ENCODE assay signal across 17 cellular contexts in genomic region chr2:216732334-216732733, GRCh38. TPM values are rescaled to one million over a fixed set of nuclear protein-coding genes. Genes with fewer than 3 reads are reported as not detected.
A peak's percentile ranks its signal among the peaks of the same experiment; 100 is the strongest.
DNase-seq lines count a peak whose midpoint lies in the region; TF ChIP-seq lines count a peak whose summit lies in the region.
"Had no signal": no experiment of that assay in that cellular context is flagged by ENCODE, and none has a peak within 500 bp of the region (broad histone marks: within the 10 kb centered on the region; RNA-seq: fewer than 3 reads in every experiment).

No MANE protein-coding gene starts in this region.

- H3K9me3 Mint-ChIP-seq in H9, result no peaks in the 10 kb centered on the region
- no peaks in the 10 kb centered on the region for H3K9me3 Mint-ChIP-seq in nephron

- H3K4me2 ChIP-seq in H9 (ENCODE audit: insufficient read depth, insufficient read length, low read length), result no peak overlapping the region
- H3K4me2 ChIP-seq: PC-9 had no signal

- DNase-seq in COR-L47 (lab: John Stamatoyannopoulos, UW), result peak; percentile 18
- DNase-seq in H9, result peak; percentile 32
- peak; percentile 10 for DNase-seq in NCI-H774 (lab: John Stamatoyannopoulos, UW)
- DNase-seq in amniotic stem cell (lab: John Stamatoyannopoulos, UW), result no peak
- DNase-seq in Kasumi-1 (lab: John Stamatoyannopoulos, UW), result no peak
- no peak for DNase-seq in NK-92 (lab: John Stamatoyannopoulos, UW; ENCODE audit: unreplicated experiment)
- DNase-seq: DMS79, HCEC 1CT, NCI-H1436, NCI-H2107, NCI-H524, PC-9 had no signal

- no peak overlapping the region for H4K8ac ChIP-seq in H9 (replicated peaks; ENCODE audit: insufficient read length, low read depth, low read length)

- no CpG with 5 or more reads among the region's 7 CpGs for WGBS in H9 (ENCODE audit: extremely low coverage, insufficient read length, low lambda C conversion rate)

- H3K4me3 Mint-ChIP-seq in H9 (no peak overlapping the region), nephron (no peak overlapping the region)
- H3K4me3 Mint-ChIP-seq: IgD-negative memory B cell had no signal

- H3K14ac ChIP-seq in H9 (ENCODE audit: insufficient read depth, low read length), result no peak overlapping the region

- no peaks in the 10 kb centered on the region for H3K4me1 ChIP-seq in H9 (ENCODE audit: insufficient read depth, low read length)

- no peaks in the 10 kb centered on the region for H3K79me1 ChIP-seq in H9 (ENCODE audit: insufficient read depth, low read depth, low read length, poor library complexity, severe bottlenecking)

- no peak overlapping the region for H3K9ac ChIP-seq in H9 (ENCODE audit: extremely low read depth, insufficient read length, low read length)

- H4K91ac ChIP-seq in H9 (ENCODE audit: insufficient read length, low read depth, low read length), result no peak overlapping the region

- no peak overlapping the region for H3K27ac ChIP-seq in H9 (ENCODE audit: insufficient read length, low read depth, low read length)
- H3K27ac ChIP-seq: HL-60, PC-9, SJCRH30 had no signal

- H2BK120ac ChIP-seq in H9 (ENCODE audit: low read depth, low read length, poor library complexity, severe bottlenecking), result no peak overlapping the region

- no peak overlapping the region for H2BK20ac ChIP-seq in H9 (ENCODE audit: low read depth, low read length, poor library complexity, severe bottlenecking)

- H4K5ac ChIP-seq in H9 (ENCODE audit: insufficient read length, low read depth, low read length), result no peak overlapping the region

- H3T11ph ChIP-seq in H9 (ENCODE audit: low read length), result no peak overlapping the region

- H4K20me1 ChIP-seq in H9 (ENCODE audit: control insufficient read depth, insufficient read depth, insufficient read length), result no peaks in the 10 kb centered on the region

- H3K9me3 ChIP-seq in H9 (ENCODE audit: control insufficient read depth, low read depth, low read length), result no peaks in the 10 kb centered on the region
- H3K9me3 ChIP-seq: SJCRH30 had no signal

- H2BK12ac ChIP-seq in H9 (ENCODE audit: insufficient read length, low read depth, low read length), result no peak overlapping the region

- peaks cover 3 to 4% of the 10 kb centered on the region in 2 experiments; a peak in 1 of 4 replicates for H3K4me1 Mint-ChIP-seq in H9
- peaks cover 40% of the 10 kb centered on the region for H3K4me1 Mint-ChIP-seq in nephron

- no peak overlapping the region for H3K18ac ChIP-seq in H9 (ENCODE audit: insufficient read length, low read depth, low read length)

- no peak overlapping the region for H2BK15ac ChIP-seq in H9 (ENCODE audit: low read depth, low read length)

- H3K23ac ChIP-seq in H9 (ENCODE audit: insufficient read length, low read depth, low read length), result no peak overlapping the region

- H3K79me2 ChIP-seq in H9 (ENCODE audit: insufficient read depth, low read length), result no peaks in the 10 kb centered on the region

- H3K27me3 ChIP-seq in H9 (ENCODE audit: insufficient read depth, low read length), result no peaks in the 10 kb centered on the region
- H3K27me3 ChIP-seq: SJCRH30 had no signal

- no peak overlapping the region for H2AFZ ChIP-seq in H9 (ENCODE audit: low read length)
- H2AFZ ChIP-seq: PC-9 had no signal

- no peak overlapping the region for H3K56ac ChIP-seq in H9 (ENCODE audit: insufficient read length, low read depth, low read length)

- H3K4ac ChIP-seq in H9 (ENCODE audit: low read depth, low read length), result no peak overlapping the region

- TF ChIP-seq CTCF in H9 (conservative IDR thresholded peaks at IDR 0.05), result no peak
- no peak for TF ChIP-seq CTCF in nephron (IDR thresholded peaks at IDR 0.05; ENCODE audit: unreplicated experiment in 3 of 3)

- H3K36me3 Mint-ChIP-seq in H9 (ENCODE audit: insufficient read depth in 1 of 3, low read depth in 3 of 3), result no peaks in the 10 kb centered on the region; a peak in 1 of 7 replicates
- no peaks in the 10 kb centered on the region for H3K36me3 Mint-ChIP-seq in nephron (ENCODE audit: low read depth)
- H3K36me3 Mint-ChIP-seq: IgD-negative memory B cell had no signal

- no peak overlapping the region for H2AK5ac ChIP-seq in H9 (ENCODE audit: insufficient read length, low read length)

- no peak overlapping the region for H2BK5ac ChIP-seq in H9 (ENCODE audit: insufficient read length, low read length)

- H3K27ac Mint-ChIP-seq in H9 (no peak overlapping the region), nephron (peak overlapping the region; percentile 58 to 82 (median 76))
- H3K27ac Mint-ChIP-seq: IgD-negative memory B cell had no signal

- H3K23me2 ChIP-seq in H9 (ENCODE audit: insufficient read length, low read depth, low read length, poor library complexity, severe bottlenecking), result no peaks in the 10 kb centered on the region

- H3K27me3 Mint-ChIP-seq in H9 (ENCODE audit: low read depth) (peaks cover 4% of the 10 kb centered on the region), nephron (ENCODE audit: low read depth) (peaks cover 13% of the 10 kb centered on the region)

RNA-seq across cellular contexts. Expression of gene IGFBP5, which starts 37.0 kb away (rescaled TPM):
- total RNA-seq in H9 (2021), result 0.61 and 0.90 TPM in 2 replicates
- total RNA-seq: T-helper 2 cell treated with Interferon-gamma antibody and Interleukin-4, amounts not matched to agents 100 ng/mL and 5 ng/mL, for 36 hours had no signal

Comparison
In these comparisons a context has a peak if more than half of its experiments do, and no peak if none do; other contexts are left out.
1. DNase-seq: peak in COR-L47 (single experiment), H9 (single experiment) and NCI-H774 (single experiment); none in amniotic stem cell (single experiment), Kasumi-1 (0 of 2) and NK-92 (single experiment).
2. H3K27ac Mint-ChIP-seq: peak in nephron (3 of 3); none in H9 (0 of 3).